1 cellular context compared by ENCODE assay signal in the genomic region with DNA sequence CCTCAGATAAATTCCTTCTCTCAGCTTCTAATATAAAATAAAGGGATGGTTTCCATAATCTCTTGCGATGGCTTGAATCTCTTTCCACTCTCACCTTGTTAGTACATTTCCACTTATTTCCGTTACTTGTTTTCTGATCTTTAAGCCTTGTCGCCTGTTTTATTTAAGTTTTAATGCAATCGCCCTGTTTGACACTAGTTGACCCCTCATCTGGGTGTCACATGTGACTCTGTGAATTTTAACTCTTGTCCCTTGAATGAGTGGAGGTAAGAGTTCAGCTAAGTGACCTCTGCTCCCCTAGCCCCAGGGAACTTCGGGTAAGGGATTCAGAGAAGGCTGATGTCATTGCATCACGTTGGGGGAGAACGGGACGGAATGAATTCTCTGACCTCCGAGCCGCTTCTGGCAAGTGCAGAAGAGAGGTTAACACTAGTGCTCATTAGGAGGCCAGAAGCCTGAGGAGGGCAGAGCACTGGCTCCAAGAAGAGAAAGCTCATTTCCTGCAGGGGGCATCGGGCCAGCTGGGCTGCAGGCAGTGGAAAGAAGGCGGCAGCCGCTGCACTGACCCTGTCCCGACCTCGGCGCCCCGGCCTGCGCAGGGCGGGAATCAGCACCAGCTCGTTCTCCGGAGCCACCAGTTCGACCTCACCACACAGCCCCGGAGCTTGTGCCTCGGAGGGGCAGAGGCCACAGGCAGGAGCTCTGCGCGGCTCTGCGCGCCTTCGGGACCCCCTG.
TF ChIP-seq lines count a peak whose summit lies in the region.

No MANE protein-coding gene starts in this region.

TF ChIP-seq in HepG2, 621 proteins besides CTCF, POLR2A, EP300 and RAD21 (continued from another document and continues in another):
- TF ChIP-seq, protein P1, sequence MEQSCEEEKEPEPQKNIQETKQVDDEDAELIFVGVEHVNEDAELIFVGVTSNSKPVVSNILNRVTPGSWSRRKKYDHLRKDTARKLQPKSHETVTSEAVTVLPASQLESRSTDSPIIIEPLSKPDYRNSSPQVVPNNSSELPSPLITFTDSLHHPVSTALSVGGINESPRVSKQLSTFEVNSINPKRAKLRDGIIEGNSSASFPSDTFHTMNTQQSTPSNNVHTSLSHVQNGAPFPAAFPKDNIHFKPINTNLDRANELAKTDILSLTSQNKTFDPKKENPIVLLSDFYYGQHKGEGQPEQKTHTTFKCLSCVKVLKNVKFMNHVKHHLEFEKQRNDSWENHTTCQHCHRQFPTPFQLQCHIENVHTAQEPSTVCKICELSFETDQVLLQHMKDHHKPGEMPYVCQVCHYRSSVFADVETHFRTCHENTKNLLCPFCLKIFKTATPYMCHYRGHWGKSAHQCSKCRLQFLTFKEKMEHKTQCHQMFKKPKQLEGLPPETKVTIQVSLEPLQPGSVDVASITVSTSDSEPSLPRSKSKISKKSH (CRISPR knock-in tag; IDR thresholded peaks at IDR 0.05; ENCODE audit: borderline replicate concordance): no peak; the same call in 1 of the 2 replicates
- TF ChIP-seq MEIS1 (CRISPR knock-in tag; IDR thresholded peaks at IDR 0.05; ENCODE audit: borderline replicate concordance): no peak; the same call in 1 of the 2 replicates
- no peak for TF ChIP-seq HNRNPUL1 (IDR thresholded peaks at IDR 0.05; ENCODE audit: low read depth, low read length)
- TF ChIP-seq SNRNP70 (IDR thresholded peaks at IDR 0.05; ENCODE audit: low read depth, low read length): no peak
- TF ChIP-seq, protein P2, sequence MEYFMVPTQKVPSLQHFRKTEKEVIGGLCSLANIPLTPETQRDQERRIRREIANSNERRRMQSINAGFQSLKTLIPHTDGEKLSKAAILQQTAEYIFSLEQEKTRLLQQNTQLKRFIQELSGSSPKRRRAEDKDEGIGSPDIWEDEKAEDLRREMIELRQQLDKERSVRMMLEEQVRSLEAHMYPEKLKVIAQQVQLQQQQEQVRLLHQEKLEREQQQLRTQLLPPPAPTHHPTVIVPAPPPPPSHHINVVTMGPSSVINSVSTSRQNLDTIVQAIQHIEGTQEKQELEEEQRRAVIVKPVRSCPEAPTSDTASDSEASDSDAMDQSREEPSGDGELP (IDR thresholded peaks at IDR 0.05; ENCODE audit: borderline replicate concordance, low read depth): no peak; the same call in 1 of the 2 replicates
- peak; percentile 84 for TF ChIP-seq BCL6 (CRISPR knock-in tag; IDR thresholded peaks at IDR 0.05)
- TF ChIP-seq, protein P3, sequence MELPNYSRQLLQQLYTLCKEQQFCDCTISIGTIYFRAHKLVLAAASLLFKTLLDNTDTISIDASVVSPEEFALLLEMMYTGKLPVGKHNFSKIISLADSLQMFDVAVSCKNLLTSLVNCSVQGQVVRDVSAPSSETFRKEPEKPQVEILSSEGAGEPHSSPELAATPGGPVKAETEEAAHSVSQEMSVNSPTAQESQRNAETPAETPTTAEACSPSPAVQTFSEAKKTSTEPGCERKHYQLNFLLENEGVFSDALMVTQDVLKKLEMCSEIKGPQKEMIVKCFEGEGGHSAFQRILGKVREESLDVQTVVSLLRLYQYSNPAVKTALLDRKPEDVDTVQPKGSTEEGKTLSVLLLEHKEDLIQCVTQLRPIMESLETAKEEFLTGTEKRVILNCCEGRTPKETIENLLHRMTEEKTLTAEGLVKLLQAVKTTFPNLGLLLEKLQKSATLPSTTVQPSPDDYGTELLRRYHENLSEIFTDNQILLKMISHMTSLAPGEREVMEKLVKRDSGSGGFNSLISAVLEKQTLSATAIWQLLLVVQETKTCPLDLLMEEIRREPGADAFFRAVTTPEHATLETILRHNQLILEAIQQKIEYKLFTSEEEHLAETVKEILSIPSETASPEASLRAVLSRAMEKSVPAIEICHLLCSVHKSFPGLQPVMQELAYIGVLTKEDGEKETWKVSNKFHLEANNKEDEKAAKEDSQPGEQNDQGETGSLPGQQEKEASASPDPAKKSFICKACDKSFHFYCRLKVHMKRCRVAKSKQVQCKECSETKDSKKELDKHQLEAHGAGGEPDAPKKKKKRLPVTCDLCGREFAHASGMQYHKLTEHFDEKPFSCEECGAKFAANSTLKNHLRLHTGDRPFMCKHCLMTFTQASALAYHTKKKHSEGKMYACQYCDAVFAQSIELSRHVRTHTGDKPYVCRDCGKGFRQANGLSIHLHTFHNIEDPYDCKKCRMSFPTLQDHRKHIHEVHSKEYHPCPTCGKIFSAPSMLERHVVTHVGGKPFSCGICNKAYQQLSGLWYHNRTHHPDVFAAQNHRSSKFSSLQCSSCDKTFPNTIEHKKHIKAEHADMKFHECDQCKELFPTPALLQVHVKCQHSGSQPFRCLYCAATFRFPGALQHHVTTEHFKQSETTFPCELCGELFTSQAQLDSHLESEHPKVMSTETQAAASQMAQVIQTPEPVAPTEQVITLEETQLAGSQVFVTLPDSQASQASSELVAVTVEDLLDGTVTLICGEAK (IDR thresholded peaks at IDR 0.05): no peak
- TF ChIP-seq, protein P3 (CRISPR knock-in tag; IDR thresholded peaks at IDR 0.05): peak; percentile 45; the same call in 1 of the 2 replicates
- no peak for TF ChIP-seq SP1 (IDR thresholded peaks at IDR 0.05)
- TF ChIP-seq SP1 (CRISPR knock-in tag; IDR thresholded peaks at IDR 0.05): no peak
- no peak for TF ChIP-seq NFE2L2 (IDR thresholded peaks at IDR 0.05; ENCODE audit: low read length)
- TF ChIP-seq, protein P4, sequence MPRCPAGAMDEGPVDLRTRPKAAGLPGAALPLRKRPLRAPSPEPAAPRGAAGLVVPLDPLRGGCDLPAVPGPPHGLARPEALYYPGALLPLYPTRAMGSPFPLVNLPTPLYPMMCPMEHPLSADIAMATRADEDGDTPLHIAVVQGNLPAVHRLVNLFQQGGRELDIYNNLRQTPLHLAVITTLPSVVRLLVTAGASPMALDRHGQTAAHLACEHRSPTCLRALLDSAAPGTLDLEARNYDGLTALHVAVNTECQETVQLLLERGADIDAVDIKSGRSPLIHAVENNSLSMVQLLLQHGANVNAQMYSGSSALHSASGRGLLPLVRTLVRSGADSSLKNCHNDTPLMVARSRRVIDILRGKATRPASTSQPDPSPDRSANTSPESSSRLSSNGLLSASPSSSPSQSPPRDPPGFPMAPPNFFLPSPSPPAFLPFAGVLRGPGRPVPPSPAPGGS (CRISPR knock-in tag; IDR thresholded peaks at IDR 0.05): peak; percentile 77; the same call in 1 of the 2 replicates
- no peak for TF ChIP-seq DR1 (CRISPR knock-in tag; IDR thresholded peaks at IDR 0.05)
- TF ChIP-seq THAP11 (CRISPR knock-in tag; IDR thresholded peaks at IDR 0.05): no peak; the same call in 1 of the 2 replicates
- TF ChIP-seq NFATC3 (CRISPR knock-in tag; IDR thresholded peaks at IDR 0.05): no peak
- TF ChIP-seq, protein P5, sequence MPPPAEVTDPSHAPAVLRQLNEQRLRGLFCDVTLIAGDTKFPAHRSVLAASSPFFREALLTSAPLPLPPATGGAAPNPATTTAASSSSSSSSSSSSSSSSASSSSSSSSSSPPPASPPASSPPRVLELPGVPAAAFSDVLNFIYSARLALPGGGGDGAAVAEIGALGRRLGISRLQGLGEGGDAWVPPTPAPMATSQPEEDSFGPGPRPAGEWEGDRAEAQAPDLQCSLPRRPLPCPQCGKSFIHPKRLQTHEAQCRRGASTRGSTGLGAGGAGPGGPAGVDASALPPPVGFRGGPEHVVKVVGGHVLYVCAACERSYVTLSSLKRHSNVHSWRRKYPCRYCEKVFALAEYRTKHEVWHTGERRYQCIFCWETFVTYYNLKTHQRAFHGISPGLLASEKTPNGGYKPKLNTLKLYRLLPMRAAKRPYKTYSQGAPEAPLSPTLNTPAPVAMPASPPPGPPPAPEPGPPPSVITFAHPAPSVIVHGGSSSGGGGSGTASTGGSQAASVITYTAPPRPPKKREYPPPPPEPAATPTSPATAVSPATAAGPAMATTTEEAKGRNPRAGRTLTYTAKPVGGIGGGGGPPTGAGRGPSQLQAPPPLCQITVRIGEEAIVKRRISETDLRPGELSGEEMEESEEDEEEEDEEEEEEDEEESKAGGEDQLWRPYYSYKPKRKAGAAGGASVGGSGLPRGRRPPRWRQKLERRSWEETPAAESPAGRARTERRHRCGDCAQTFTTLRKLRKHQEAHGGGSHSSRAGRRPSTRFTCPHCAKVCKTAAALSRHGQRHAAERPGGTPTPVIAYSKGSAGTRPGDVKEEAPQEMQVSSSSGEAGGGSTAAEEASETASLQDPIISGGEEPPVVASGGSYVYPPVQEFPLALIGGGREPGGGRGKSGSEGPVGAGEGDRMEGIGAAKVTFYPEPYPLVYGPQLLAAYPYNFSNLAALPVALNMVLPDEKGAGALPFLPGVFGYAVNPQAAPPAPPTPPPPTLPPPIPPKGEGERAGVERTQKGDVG (CRISPR knock-in tag; IDR thresholded peaks at IDR 0.05; ENCODE audit: borderline replicate concordance): no peak
- 0 out of 2 replicates have a peak, but pooled peaks have one; percentile 5 for TF ChIP-seq BHLHE40 (IDR thresholded peaks at IDR 0.05; ENCODE audit: low read length)
- TF ChIP-seq ZNF234 (CRISPR knock-in tag; conservative IDR thresholded peaks at IDR 0.05): no peak
- no peak for TF ChIP-seq SIN3B (IDR thresholded peaks at IDR 0.05; ENCODE audit: low read length)
- no peak for TF ChIP-seq MLLT10 (CRISPR knock-in tag; IDR thresholded peaks at IDR 0.05)
- TF ChIP-seq ZNF75D (CRISPR knock-in tag; IDR thresholded peaks at IDR 0.05; ENCODE audit: borderline replicate concordance): no peak
- TF ChIP-seq KLF9 (CRISPR knock-in tag; IDR thresholded peaks at IDR 0.05; ENCODE audit: low read depth): no peak
- TF ChIP-seq ZFP36 (IDR thresholded peaks at IDR 0.05; ENCODE audit: borderline replicate concordance, low read depth, low read length, partially characterized antibody): no peak
- TF ChIP-seq, protein P6, sequence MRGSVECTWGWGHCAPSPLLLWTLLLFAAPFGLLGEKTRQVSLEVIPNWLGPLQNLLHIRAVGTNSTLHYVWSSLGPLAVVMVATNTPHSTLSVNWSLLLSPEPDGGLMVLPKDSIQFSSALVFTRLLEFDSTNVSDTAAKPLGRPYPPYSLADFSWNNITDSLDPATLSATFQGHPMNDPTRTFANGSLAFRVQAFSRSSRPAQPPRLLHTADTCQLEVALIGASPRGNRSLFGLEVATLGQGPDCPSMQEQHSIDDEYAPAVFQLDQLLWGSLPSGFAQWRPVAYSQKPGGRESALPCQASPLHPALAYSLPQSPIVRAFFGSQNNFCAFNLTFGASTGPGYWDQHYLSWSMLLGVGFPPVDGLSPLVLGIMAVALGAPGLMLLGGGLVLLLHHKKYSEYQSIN (CRISPR knock-in tag; IDR thresholded peaks at IDR 0.05; ENCODE audit: borderline replicate concordance): no peak
- TF ChIP-seq, protein P7, sequence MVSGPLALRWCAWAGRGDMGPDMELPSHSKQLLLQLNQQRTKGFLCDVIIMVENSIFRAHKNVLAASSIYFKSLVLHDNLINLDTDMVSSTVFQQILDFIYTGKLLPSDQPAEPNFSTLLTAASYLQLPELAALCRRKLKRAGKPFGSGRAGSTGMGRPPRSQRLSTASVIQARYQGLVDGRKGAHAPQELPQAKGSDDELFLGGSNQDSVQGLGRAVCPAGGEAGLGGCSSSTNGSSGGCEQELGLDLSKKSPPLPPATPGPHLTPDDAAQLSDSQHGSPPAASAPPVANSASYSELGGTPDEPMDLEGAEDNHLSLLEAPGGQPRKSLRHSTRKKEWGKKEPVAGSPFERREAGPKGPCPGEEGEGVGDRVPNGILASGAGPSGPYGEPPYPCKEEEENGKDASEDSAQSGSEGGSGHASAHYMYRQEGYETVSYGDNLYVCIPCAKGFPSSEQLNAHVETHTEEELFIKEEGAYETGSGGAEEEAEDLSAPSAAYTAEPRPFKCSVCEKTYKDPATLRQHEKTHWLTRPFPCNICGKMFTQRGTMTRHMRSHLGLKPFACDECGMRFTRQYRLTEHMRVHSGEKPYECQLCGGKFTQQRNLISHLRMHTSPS (CRISPR knock-in tag; IDR thresholded peaks at IDR 0.05; ENCODE audit: low read depth): no peak
- no peak for TF ChIP-seq MTA1 (CRISPR knock-in tag; IDR thresholded peaks at IDR 0.05; ENCODE audit: borderline replicate concordance)
- TF ChIP-seq ZNF749 (CRISPR knock-in tag; IDR thresholded peaks at IDR 0.05; ENCODE audit: borderline replicate concordance): no peak
- TF ChIP-seq HNF4A (CRISPR knock-in tag; IDR thresholded peaks at IDR 0.05): peak; percentile 88
- no peak; the same call in 1 of the 2 replicates for TF ChIP-seq ZNF563 (CRISPR knock-in tag; IDR thresholded peaks at IDR 0.05)
- TF ChIP-seq, protein P8, sequence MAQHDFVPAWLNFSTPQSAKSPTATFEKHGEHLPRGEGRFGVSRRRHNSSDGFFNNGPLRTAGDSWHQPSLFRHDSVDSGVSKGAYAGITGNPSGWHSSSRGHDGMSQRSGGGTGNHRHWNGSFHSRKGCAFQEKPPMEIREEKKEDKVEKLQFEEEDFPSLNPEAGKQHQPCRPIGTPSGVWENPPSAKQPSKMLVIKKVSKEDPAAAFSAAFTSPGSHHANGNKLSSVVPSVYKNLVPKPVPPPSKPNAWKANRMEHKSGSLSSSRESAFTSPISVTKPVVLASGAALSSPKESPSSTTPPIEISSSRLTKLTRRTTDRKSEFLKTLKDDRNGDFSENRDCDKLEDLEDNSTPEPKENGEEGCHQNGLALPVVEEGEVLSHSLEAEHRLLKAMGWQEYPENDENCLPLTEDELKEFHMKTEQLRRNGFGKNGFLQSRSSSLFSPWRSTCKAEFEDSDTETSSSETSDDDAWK (CRISPR knock-in tag; IDR thresholded peaks at IDR 0.05): no peak
- no peak; the same call in none of the 2 replicates for TF ChIP-seq ZNF547 (CRISPR knock-in tag; IDR thresholded peaks at IDR 0.05)
- 0 out of 2 replicates have a peak, but pooled peaks have one; percentile 26 for TF ChIP-seq SP140L (CRISPR knock-in tag; IDR thresholded peaks at IDR 0.05; ENCODE audit: borderline replicate concordance)
- TF ChIP-seq ZNF3 (CRISPR knock-in tag; IDR thresholded peaks at IDR 0.05): no peak
- no peak for TF ChIP-seq GABPA (IDR thresholded peaks at IDR 0.05; ENCODE audit: low read depth, low read length)
- TF ChIP-seq GABPA (CRISPR knock-in tag; IDR thresholded peaks at IDR 0.05; ENCODE audit: low read depth): no peak; the same call in 1 of the 2 replicates
- no peak for TF ChIP-seq SATB2 (CRISPR knock-in tag; IDR thresholded peaks at IDR 0.05)
- no peak for TF ChIP-seq SMAD1 (CRISPR knock-in tag; IDR thresholded peaks at IDR 0.05; ENCODE audit: borderline replicate concordance, low read depth)
